Comparison of ENCODE assay signal across 1 cellular context in the genomic region with DNA sequence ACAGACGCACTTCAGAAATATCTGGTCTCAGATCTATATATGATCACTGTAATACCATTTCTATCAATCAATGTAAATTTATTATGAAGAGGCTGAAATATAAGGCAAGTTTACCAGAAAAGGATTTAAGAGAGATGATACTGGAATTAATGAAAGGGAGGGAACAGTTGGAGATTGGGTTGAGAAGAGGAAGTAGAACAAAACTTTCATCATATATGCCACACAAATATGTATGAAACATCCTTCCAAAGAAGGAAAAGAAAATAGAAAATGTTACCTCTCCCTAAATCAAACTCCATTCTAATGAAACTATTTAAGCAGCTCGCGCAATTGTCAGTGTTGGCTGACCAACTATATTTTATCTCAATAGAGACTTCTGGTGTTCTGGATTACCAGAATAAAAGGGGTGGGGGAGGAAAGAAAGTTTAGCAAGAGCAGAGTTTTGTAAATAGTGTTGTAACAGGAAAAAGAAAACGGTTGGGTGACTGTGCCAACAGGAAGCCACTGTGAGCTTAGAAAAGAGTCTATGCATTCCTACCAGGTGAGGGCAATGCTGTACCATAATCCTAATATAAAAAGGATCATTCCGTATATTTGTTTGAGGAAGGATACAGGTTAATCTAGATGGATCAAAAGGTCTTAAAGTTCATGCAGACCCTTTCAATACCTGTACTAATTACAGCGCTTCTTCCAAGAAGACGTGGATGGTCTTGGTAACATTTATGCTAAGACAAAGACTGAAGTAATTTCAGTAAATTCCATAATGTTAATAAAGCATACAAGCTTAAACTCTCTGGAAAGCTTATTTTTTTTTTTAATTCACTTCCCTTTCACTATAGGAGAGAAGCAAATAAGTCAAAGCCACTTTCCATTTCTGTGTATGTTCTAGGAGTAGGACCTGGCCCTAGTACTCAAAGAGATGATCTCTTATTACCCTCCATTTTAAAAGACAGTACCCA.
TF ChIP-seq lines count a peak whose summit lies in the region.

No MANE protein-coding gene starts in this region.

TF ChIP-seq in endothelial cell of umbilical vein, 7 proteins besides CTCF, POLR2A, EP300 and RAD21 (continued from another document):
- TF ChIP-seq JUN (IDR thresholded peaks at IDR 0.05; ENCODE audit: borderline replicate concordance, insufficient read depth, insufficient read length, low read depth) (no peak), GATA2 (IDR thresholded peaks at IDR 0.05; ENCODE audit: insufficient read depth, insufficient read length, low read depth, low read length) (peak; percentile 9)
